In genomic region chr2:131121464-131121863, GRCh38 we compare ENCODE assay signal across 17 cellular contexts.
"Had no signal": no experiment of that assay in that cellular context is flagged by ENCODE, and none has a peak within 500 bp of the region (broad histone marks: within the 10 kb centered on the region; RNA-seq: fewer than 3 reads in every experiment).

No MANE protein-coding gene starts in this region.

- ATAC-seq: activated naive CD8-positive, alpha-beta T cell treated with anti-CD3 and anti-CD28 coated beads, Interleukin-2, amount 50 U/mL, for 24 hours; esophagus mucosa; T-cell had no signal

- H3K27ac ChIP-seq: tibial nerve, vagina had no signal

- H3K4me1 ChIP-seq: vagina had no signal

- H3K9me3 ChIP-seq: tibial nerve, vagina had no signal

- DNase-seq: activated CD4-positive, alpha-beta memory T cell treated with anti-CD3 and anti-CD28 coated beads, Interleukin-2, amount 10 ng/mL, durations not matched to agents 7 days and 5 days; activated CD4-positive, alpha-beta T cell treated with anti-CD3 and anti-CD28 coated beads for 48 hours; activated CD4-positive, CD25-positive, alpha-beta regulatory T cell; activated naive CD4-positive, alpha-beta T cell treated with anti-CD3 and anti-CD28 coated beads for 36 hours; activated naive CD8-positive, alpha-beta T cell treated with anti-CD3 and anti-CD28 coated beads, Interleukin-2, amount 50 U/mL, for 24 hours; activated T-cell treated with anti-CD3 and anti-CD28 coated beads, Interleukin-2, amount 50 U/mL, for 24 hours; aorta; effector CD8-positive, alpha-beta T cell; islet precursor cell; nephron progenitor cell; nucleus accumbens; posterior cingulate gyrus; T-cell had no signal

- H3K27me3 ChIP-seq: tibial nerve, vagina had no signal

- H3K4me3 ChIP-seq: lung, tibial nerve, vagina had no signal
